27 cellular contexts compared by ENCODE assay signal in genomic region chr16:86713021-86713631, GRCh38.
"Had no signal": no experiment of that assay in that cellular context is flagged by ENCODE, and none has a peak within 500 bp of the region (broad histone marks: within the 10 kb centered on the region; RNA-seq: fewer than 3 reads in every experiment).

No MANE protein-coding gene starts in this region.

- H3K4me1 ChIP-seq: prostate gland, spleen, tibial nerve, vagina had no signal

- H3K4me3 ChIP-seq: lung, neural progenitor cell, ovary, prostate gland, spleen, tibial nerve, vagina had no signal

- ATAC-seq: left cardiac atrium; left lobe of liver; right cardiac atrium; sciatic nerve; stimulated activated memory B cell treated with anti-CD40 and anti-IgM and Interleukin-4, amounts not matched to agents 10 μg/mL and 1 μg/mL and 100 μg/mL, for 72 hours; stimulated activated naive CD8-positive, alpha-beta T cell treated with anti-CD3 and anti-CD28 coated beads, Interleukin-15, amount 100 ng/mL, for 72 hours had no signal

- H3K4me2 ChIP-seq: neural progenitor cell had no signal

- H3K9me3 ChIP-seq: ovary, prostate gland, vagina had no signal

- H3K27ac ChIP-seq: neural progenitor cell, ovary, prostate gland, spleen, tibial nerve, vagina had no signal

- H3K36me3 ChIP-seq: neural progenitor cell, ovary, prostate gland, spleen, tibial nerve, vagina had no signal

- H2AFZ ChIP-seq: neural progenitor cell had no signal

- FAIRE-seq: keratinocyte, small intestine had no signal

- H3K9ac ChIP-seq: neural progenitor cell had no signal

- H3K27me3 ChIP-seq: neural progenitor cell, ovary, vagina had no signal

- DNase-seq: hippocampal formation; kidney glomerular epithelial cell; left cardiac atrium; mesendoderm; naive B cell; natural killer cell; nephron progenitor cell; ovary; retina; right cardiac atrium; small intestine; spleen; stimulated activated CD4-positive, alpha-beta T cell treated with anti-CD3 and anti-CD28 coated beads, Interleukin-2, amount 100 ng/mL, for 48 hours; stimulated activated CD4-positive, alpha-beta T cell treated with anti-CD3 and anti-CD28 coated beads, Interleukin-4, amount 100 ng/mL, for 4 hours; stimulated activated CD8-positive, alpha-beta memory T cell treated with anti-CD3 and anti-CD28 coated beads, Interleukin-4, amount 100 ng/mL, for 48 hours; stimulated activated naive CD4-positive, alpha-beta T cell treated with Interleukin-2 at 50 U/mL for 16 hours; stimulated activated naive CD8-positive, alpha-beta T cell treated with anti-CD3 and anti-CD28 coated beads, Interleukin-15, amount 100 ng/mL, for 72 hours; substantia nigra had no signal
